In the genomic region with DNA sequence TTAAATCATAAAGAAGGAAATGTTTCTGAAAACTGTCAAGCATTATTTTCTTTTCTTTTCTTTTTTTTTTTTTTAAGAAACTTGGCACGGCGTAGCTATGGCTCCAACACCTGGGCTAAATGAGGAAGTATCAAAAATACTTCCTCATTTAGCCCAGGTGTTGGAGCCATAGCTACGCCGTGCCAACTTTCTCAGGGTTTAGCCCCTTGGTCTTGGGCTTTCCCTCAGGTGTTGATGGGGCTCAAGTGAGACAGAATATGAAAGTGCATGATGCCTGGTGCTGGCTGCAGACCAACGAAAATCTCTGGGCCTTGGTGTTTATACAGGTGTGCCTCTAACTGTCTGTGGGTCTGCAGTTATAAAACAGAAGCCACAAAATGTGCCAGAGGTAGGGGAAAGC, we compare ENCODE assay signal across 11 cellular contexts.
DNase-seq lines count a peak whose midpoint lies in the region; ATAC-seq lines count a peak whose summit lies in the region.
"Had no signal": no experiment of that assay in that cellular context is flagged by ENCODE, and none has a peak within 500 bp of the region (broad histone marks: within the 10 kb centered on the region; RNA-seq: fewer than 3 reads in every experiment).

No MANE protein-coding gene starts in this region.

- no peak overlapping the region for H3K27ac ChIP-seq in effector memory CD4-positive, alpha-beta T cell (ENCODE audit: insufficient read depth, low read length, poor library complexity, severe bottlenecking)

- no peaks in the 10 kb centered on the region for H3K4me1 ChIP-seq in effector memory CD4-positive, alpha-beta T cell (ENCODE audit: control insufficient read depth, insufficient read depth, low read length, poor library complexity, severe bottlenecking)

- no peak overlapping the region for H3K4me3 Mint-ChIP-seq in activated naive CD8-positive, alpha-beta T cell treated with anti-CD3 and anti-CD28 coated beads for 36 hours
- H3K4me3 Mint-ChIP-seq in activated naive CD8-positive, alpha-beta T cell treated with anti-CD3 and anti-CD28 coated beads, Interleukin-2, amount 50 U/mL, for 24 hours: no peak overlapping the region

- H3K9me3 ChIP-seq in effector memory CD4-positive, alpha-beta T cell (ENCODE audit: control insufficient read depth, low read length): no peaks in the 10 kb centered on the region

- peak overlapping the region; percentile 35 for H3K27ac Mint-ChIP-seq in activated naive CD8-positive, alpha-beta T cell treated with anti-CD3 and anti-CD28 coated beads for 36 hours
- H3K27ac Mint-ChIP-seq in activated naive CD8-positive, alpha-beta T cell treated with anti-CD3 and anti-CD28 coated beads, Interleukin-2, amount 50 U/mL, for 24 hours: no peak overlapping the region

- H3K4me3 ChIP-seq in effector memory CD4-positive, alpha-beta T cell (ENCODE audit: insufficient read depth, low read depth, low read length, poor library complexity, severe bottlenecking): no peak overlapping the region

- peaks cover 14% of the 10 kb centered on the region for H3K4me1 Mint-ChIP-seq in activated naive CD8-positive, alpha-beta T cell treated with anti-CD3 and anti-CD28 coated beads for 36 hours
- peaks cover 14% of the 10 kb centered on the region for H3K4me1 Mint-ChIP-seq in activated naive CD8-positive, alpha-beta T cell treated with anti-CD3 and anti-CD28 coated beads, Interleukin-2, amount 50 U/mL, for 24 hours

- H3K36me3 Mint-ChIP-seq in activated naive CD8-positive, alpha-beta T cell treated with anti-CD3 and anti-CD28 coated beads for 36 hours: no peaks in the 10 kb centered on the region
- H3K36me3 Mint-ChIP-seq in activated naive CD8-positive, alpha-beta T cell treated with anti-CD3 and anti-CD28 coated beads, Interleukin-2, amount 50 U/mL, for 24 hours (ENCODE audit: low read depth): no peaks in the 10 kb centered on the region

- ATAC-seq in activated naive CD8-positive, alpha-beta T cell treated with anti-CD3 and anti-CD28 coated beads, Interleukin-2, amount 50 U/mL, for 24 hours: no peak
- peak; percentile 41 for ATAC-seq in HG03025 (IDR thresholded peaks at IDR 0.05; ENCODE audit: low FRiP score, unreplicated experiment)
- ATAC-seq in left cardiac atrium: no peak

- no peaks in the 10 kb centered on the region for H3K27me3 ChIP-seq in effector memory CD4-positive, alpha-beta T cell (replicated peaks; ENCODE audit: control insufficient read depth, insufficient read depth, low read length, poor library complexity, severe bottlenecking)

- intact Hi-C loops in left cardiac atrium (cut with DNase I): no loop called here

- H3K27me3 Mint-ChIP-seq in activated naive CD8-positive, alpha-beta T cell treated with anti-CD3 and anti-CD28 coated beads for 36 hours: no peaks in the 10 kb centered on the region
- H3K27me3 Mint-ChIP-seq in activated naive CD8-positive, alpha-beta T cell treated with anti-CD3 and anti-CD28 coated beads, Interleukin-2, amount 50 U/mL, for 24 hours: no peaks in the 10 kb centered on the region

- no peak for DNase-seq in activated naive CD8-positive, alpha-beta T cell treated with anti-CD3 and anti-CD28 coated beads for 36 hours
- no peak for DNase-seq in activated naive CD8-positive, alpha-beta T cell treated with anti-CD3 and anti-CD28 coated beads, Interleukin-2, amount 50 U/mL, for 24 hours
- peak; percentile 10 for DNase-seq in NCI-H2107 treated with DMSO at 0.1 percent for 48 hours (lab: John Stamatoyannopoulos, UW; ENCODE audit: unreplicated experiment)
- no peak for DNase-seq in left cardiac atrium
- DNase-seq in activated effector memory CD4-positive, alpha-beta T cell treated with anti-CD3 and anti-CD28 coated beads, Interleukin-2, amount 50 U/mL, for 16 hours: no peak
- DNase-seq in T-helper 2 cell: no peak
- no peak for DNase-seq in effector memory CD4-positive, alpha-beta T cell
- DNase-seq: NCI-H1048; stimulated activated CD4-positive, alpha-beta T cell treated with anti-CD3 and anti-CD28 coated beads, Interleukin-4, amount 100 ng/mL, for 4 hours; T-helper 9 cell had no signal

- H3K9me3 Mint-ChIP-seq in activated naive CD8-positive, alpha-beta T cell treated with anti-CD3 and anti-CD28 coated beads for 36 hours: peaks cover 4% of the 10 kb centered on the region
- H3K9me3 Mint-ChIP-seq in activated naive CD8-positive, alpha-beta T cell treated with anti-CD3 and anti-CD28 coated beads, Interleukin-2, amount 50 U/mL, for 24 hours: peaks cover 4% of the 10 kb centered on the region

- no peaks in the 10 kb centered on the region for H3K36me3 ChIP-seq in effector memory CD4-positive, alpha-beta T cell (ENCODE audit: control insufficient read depth, insufficient read depth, low read length)
